Comparison of ENCODE assay signal across 10 cellular contexts in genomic region chr6:31792741-31793140, GRCh38. TPM values are rescaled to one million over a fixed set of nuclear protein-coding genes. Genes with fewer than 3 reads are reported as not detected.
DNase-seq lines count a peak whose midpoint lies in the region; ATAC-seq, FAIRE-seq and TF ChIP-seq lines count a peak whose summit lies in the region.
"Had no signal": no experiment of that assay in that cellular context is flagged by ENCODE, and none has a peak within 500 bp of the region (broad histone marks: within the 10 kb centered on the region; RNA-seq: fewer than 3 reads in every experiment).

No MANE protein-coding gene starts in this region.

- H3K27ac ChIP-seq in K562 (ENCODE audit: extremely low read depth, low read depth, low read length): peak overlapping the region; percentile 28; the same call in 2 of the 3 replicates
- H3K27ac ChIP-seq: pancreas had no signal

- H3K36me3 ChIP-seq in K562 (ENCODE audit: control insufficient read depth, insufficient read depth, low read length): peaks cover 70% of the 10 kb centered on the region
- H3K36me3 ChIP-seq: pancreas had no signal

- peak overlapping the region; percentile 9 to 54 (median 19) for H3K27ac Mint-ChIP-seq in IgD-negative memory B cell
- peak overlapping the region; percentile 22 for H3K27ac Mint-ChIP-seq in memory B cell

- TF ChIP-seq EP300 in K562 (IDR thresholded peaks at IDR 0.05; ENCODE audit: low read length): no peak

- H2AFZ ChIP-seq in K562 (ENCODE audit: low read depth, low read length): no peak overlapping the region

- no peak for FAIRE-seq in K562 (lab: Jason Lieb, UNC)
- FAIRE-seq: pancreas had no signal

- BruUV-seq in K562 (replicated peaks; lab: Mats Ljungman, UMichigan): no TSS peak

- peaks cover 17 to 44% of the 10 kb centered on the region in 2 experiments for H3K4me1 ChIP-seq in K562 (replicated peaks in 1 of 2; ENCODE audit: control insufficient read depth in 2 of 2, insufficient read depth in 2 of 2, low read length in 2 of 2)

- peak overlapping the region in 1 of 2 experiments; percentile 80; a peak in 2 of 4 replicates for H3K9ac ChIP-seq in K562 (ENCODE audit: insufficient read depth in 1 of 2, low read depth in 2 of 2, low read length in 2 of 2)

- ATAC-seq in K562 (no peak), memory B cell (ENCODE audit: low read depth) (no peak), HG03097 (IDR thresholded peaks at IDR 0.05; ENCODE audit: low FRiP score, unreplicated experiment) (no peak), GM21423 (IDR thresholded peaks at IDR 0.05; ENCODE audit: unreplicated experiment) (no peak)
- ATAC-seq: pancreas had no signal

- H3K27me3 ChIP-seq in K562 (ENCODE audit: control insufficient read depth in 2 of 2, insufficient read depth in 2 of 2, low read length in 2 of 2): no peaks in the 10 kb centered on the region
- H3K27me3 ChIP-seq: pancreas had no signal

- peaks cover 31 to 38% (median 35%) of the 10 kb centered on the region in 3 donors for H3K4me1 Mint-ChIP-seq in IgD-negative memory B cell
- peaks cover 31% of the 10 kb centered on the region for H3K4me1 Mint-ChIP-seq in memory B cell

- TF ChIP-seq POLR2A in K562 (conservative IDR thresholded peaks at IDR 0.05): no peak; the same call in 1 of the 2 replicates

- no peaks in the 10 kb centered on the region for H3K9me1 ChIP-seq in K562 (ENCODE audit: control insufficient read depth, insufficient read depth, low read length)

- H3K4me2 ChIP-seq in K562 (ENCODE audit: insufficient read depth, low read length): no peak overlapping the region

- DNase-seq in COLO668 (lab: John Stamatoyannopoulos, UW; ENCODE audit: unreplicated experiment): peak; percentile 5
- peak; percentile 38 to 60 (median 47) for DNase-seq in K562 (ENCODE audit: extremely low read depth in 1 of 4, low spot score in 3 of 4)
- no peak for DNase-seq in memory B cell (ENCODE audit: low spot score in 2 of 2)
- DNase-seq in germinal center (ENCODE audit: low spot score): no peak
- DNase-seq in NCI-H82 treated with DMSO at 0.1 percent for 48 hours (lab: John Stamatoyannopoulos, UW; ENCODE audit: unreplicated experiment): no peak
- DNase-seq: NCI-H69 had no signal

- H3K79me2 ChIP-seq in K562 (ENCODE audit: control insufficient read depth, insufficient read depth, low read length): peaks cover 59% of the 10 kb centered on the region

- H3K36me3 Mint-ChIP-seq in IgD-negative memory B cell: peaks cover 6% of the 10 kb centered on the region
- peaks cover 12% of the 10 kb centered on the region for H3K36me3 Mint-ChIP-seq in memory B cell

- H3K4me3 ChIP-seq in K562: no peak overlapping the region
- H3K4me3 ChIP-seq: pancreas had no signal

- no peak for TF ChIP-seq CTCF in K562 (IDR thresholded peaks at IDR 0.05 in 2 of 3, conservative IDR thresholded peaks at IDR 0.05 in 1 of 3; ENCODE audit: insufficient read depth in 2 of 3, low read depth in 1 of 3, low read length in 3 of 3)

- no peaks in the 10 kb centered on the region for H3K9me3 ChIP-seq in K562 (replicated peaks; ENCODE audit: control insufficient read depth, insufficient read depth, low read depth, low read length)
- H3K9me3 ChIP-seq: pancreas had no signal

- no peak for TF ChIP-seq RAD21 in K562 (CRISPR knock-in tag; conservative IDR thresholded peaks at IDR 0.05 in 1 of 2, IDR thresholded peaks at IDR 0.05 in 1 of 2)

- intact Hi-C loops in K562 (cut with micrococcal nuclease): no loop called here

- H4K20me1 ChIP-seq in K562 (replicated peaks; ENCODE audit: control insufficient read depth, insufficient read depth, low read length): 0 out of 2 replicates have a peak, but pooled peaks cover 3% of the 10 kb centered on the region

- POLR2A ChIA-PET in K562 (lab: Yijun Ruan, JAX): interaction anchor here (0.7 to 4.8 kb wide), 5 partner anchors 13 to 126 kb away, joined by 3 to 47 read pairs (median 4); partner anchors contain the start of genes LSM2 and VWA7

- CTCF ChIA-PET in K562 (lab: Yijun Ruan, JAX; ENCODE audit: low intra/inter-chr PET ratio): no interaction called here

- H3K27me3 Mint-ChIP-seq in IgD-negative memory B cell (peaks cover 2% of the 10 kb centered on the region), memory B cell (no peaks in the 10 kb centered on the region)

- in situ Hi-C loops in K562 (cut with MboI): no loop called here

- H3K4me3 Mint-ChIP-seq in IgD-negative memory B cell: peak overlapping the region in 2 of 4 donors; percentile 65 to 76
- H3K4me3 Mint-ChIP-seq in memory B cell: no peak overlapping the region

- 86% methylated on average over 13 of the region's 13 CpGs for WGBS in K562 (ENCODE audit: insufficient coverage, low coverage, missing lambda C conversion rate)

- H3K9me3 Mint-ChIP-seq in IgD-negative memory B cell: no peaks in the 10 kb centered on the region
- H3K9me3 Mint-ChIP-seq in memory B cell: no peaks in the 10 kb centered on the region

RNA-seq across cellular contexts. Expression of gene VARS1, which starts 2.8 kb away (rescaled TPM):
- 83.0 TPM for polyA plus RNA-seq in IgD-negative memory B cell
- 246 and 727 TPM in 2 replicates for total RNA-seq in K562 (2011; cell fraction: chromatin; rRNA removed; ENCODE audit: low replicate concordance)
- total RNA-seq in K562 (2011; cell fraction: nucleolus; rRNA removed): 447 and 517 TPM in 2 replicates
- total RNA-seq in K562 (2011; cell fraction: nucleoplasm; rRNA removed): 263 and 281 TPM in 2 replicates
- 155 and 210 TPM in 2 replicates for total RNA-seq in K562 (2014; rRNA removed)
- 187 and 202 TPM in 2 replicates for total RNA-seq in K562 (2014; rRNA removed; fragmentation: Illumina TruSeq; extraction: Trizol)
- 128 and 130 TPM in 2 replicates for total RNA-seq in K562 (2015; rRNA removed; fragmentation: Illumina TruSeq; extraction: Trizol)
- 484 and 488 TPM in 2 replicates for total RNA-seq in K562 (2021)
- 37.9 and 95.1 TPM in 2 replicates for polyA plus RNA-seq in K562 (2011; rRNA removed)
- polyA plus RNA-seq in K562 (2011; cell fraction: cytosol; rRNA removed): 43.0 and 64.6 TPM in 2 replicates
- polyA plus RNA-seq in K562 (2011; cell fraction: nucleus; rRNA removed): 313 and 459 TPM in 2 replicates
- 232 and 255 TPM in 2 replicates for polyA plus RNA-seq in K562 (2012)
- 282 and 332 TPM in 2 replicates for polyA plus RNA-seq in K562 (2014; fragmentation: Illumina TruSeq; extraction: Trizol)
- 10 to 100 TPM in 1 of 2 experiments, 1 to 10 TPM in 1; 2.9 to 10.4 TPM for polyA plus RNA-seq in K562 (2014; fragmentation: Nextera tagmentation; extraction: Ambion mirVana)
- 128 and 129 TPM in 2 replicates for polyA plus RNA-seq in K562 (2014; rRNA removed)
- polyA minus RNA-seq in K562 (2011; rRNA and poly(A)+ RNA removed): 80.3 and 127 TPM in 2 replicates
- polyA minus RNA-seq in K562 (2011; cell fraction: cytosol; rRNA and poly(A)+ RNA removed): 209 and 273 TPM in 2 replicates
- polyA minus RNA-seq in K562 (2011; cell fraction: nucleus; rRNA and poly(A)+ RNA removed): 119 and 142 TPM in 2 replicates

RNA-seq across cellular contexts. Expression of gene LSM2, which starts 14.0 kb away (rescaled TPM):
- 100 TPM for polyA plus RNA-seq in IgD-negative memory B cell
- 30.0 and 54.3 TPM in 2 replicates for total RNA-seq in K562 (2011; cell fraction: chromatin; rRNA removed; ENCODE audit: low replicate concordance)
- 63.9 and 68.4 TPM in 2 replicates for total RNA-seq in K562 (2011; cell fraction: nucleolus; rRNA removed)
- total RNA-seq in K562 (2011; cell fraction: nucleoplasm; rRNA removed): 72.4 and 107 TPM in 2 replicates
- total RNA-seq in K562 (2014; rRNA removed): 163 and 271 TPM in 2 replicates
- total RNA-seq in K562 (2014; rRNA removed; fragmentation: Illumina TruSeq; extraction: Trizol): 244 and 250 TPM in 2 replicates
- total RNA-seq in K562 (2015; rRNA removed; fragmentation: Illumina TruSeq; extraction: Trizol): 195 and 196 TPM in 2 replicates
- total RNA-seq in K562 (2021): 223 and 232 TPM in 2 replicates
- polyA plus RNA-seq in K562 (2011; rRNA removed): 154 and 184 TPM in 2 replicates
- 318 and 368 TPM in 2 replicates for polyA plus RNA-seq in K562 (2011; cell fraction: cytosol; rRNA removed)
- 114 and 133 TPM in 2 replicates for polyA plus RNA-seq in K562 (2011; cell fraction: nucleus; rRNA removed)
- polyA plus RNA-seq in K562 (2012): 208 and 220 TPM in 2 replicates
- 223 and 256 TPM in 2 replicates for polyA plus RNA-seq in K562 (2014; fragmentation: Illumina TruSeq; extraction: Trizol)
- polyA plus RNA-seq in K562 (2014; fragmentation: Nextera tagmentation; extraction: Ambion mirVana): 100 to 1,000 TPM; 405 to 407 TPM
- 159 and 218 TPM in 2 replicates for polyA plus RNA-seq in K562 (2014; rRNA removed)
- polyA minus RNA-seq in K562 (2011; rRNA and poly(A)+ RNA removed): 135 and 188 TPM in 2 replicates
- 127 and 129 TPM in 2 replicates for polyA minus RNA-seq in K562 (2011; cell fraction: cytosol; rRNA and poly(A)+ RNA removed)
- polyA minus RNA-seq in K562 (2011; cell fraction: nucleus; rRNA and poly(A)+ RNA removed): 13.7 and 23.7 TPM in 2 replicates

RNA-seq across cellular contexts. Expression of gene VWA7, which starts 15.6 kb away (rescaled TPM):
- polyA plus RNA-seq in IgD-negative memory B cell (2.6 TPM), K562 (2011; rRNA removed) (1.0 and 1.7 TPM in 2 replicates), K562 (2014; fragmentation: Illumina TruSeq; extraction: Trizol) (1.1 and 1.3 TPM in 2 replicates), K562 (2014; fragmentation: Nextera tagmentation; extraction: Ambion mirVana) (under 1 TPM; 0.18 to 0.32 TPM), K562 (2014; rRNA removed) (2.4 and 3.0 TPM in 2 replicates)
- total RNA-seq in K562 (2011; cell fraction: chromatin; rRNA removed; ENCODE audit: low replicate concordance): 12.4 and 19.7 TPM in 2 replicates
- total RNA-seq in K562 (2011; cell fraction: nucleolus; rRNA removed): 11.3 and 16.5 TPM in 2 replicates
- 10.5 and 14.0 TPM in 2 replicates for total RNA-seq in K562 (2011; cell fraction: nucleoplasm; rRNA removed)
- total RNA-seq in K562 (2014; rRNA removed) (0.65 and 0.68 TPM in 2 replicates), K562 (2014; rRNA removed; fragmentation: Illumina TruSeq; extraction: Trizol) (0.70 and 0.95 TPM in 2 replicates), K562 (2015; rRNA removed; fragmentation: Illumina TruSeq; extraction: Trizol) (0.36 and 0.49 TPM in 2 replicates), K562 (2021) (1.8 and 2.9 TPM in 2 replicates)
- polyA plus RNA-seq in K562 (2011; cell fraction: cytosol; rRNA removed): 0.83 and 2.5 TPM in 2 replicates
- 6.5 and 17.2 TPM in 2 replicates for polyA plus RNA-seq in K562 (2011; cell fraction: nucleus; rRNA removed)
- 2.2 and 4.0 TPM in 2 replicates for polyA plus RNA-seq in K562 (2012)
- 0.33 and 1.4 TPM in 2 replicates for polyA minus RNA-seq in K562 (2011; rRNA and poly(A)+ RNA removed)
- 0.55 and 2.2 TPM in 2 replicates for polyA minus RNA-seq in K562 (2011; cell fraction: cytosol; rRNA and poly(A)+ RNA removed)
- polyA minus RNA-seq in K562 (2011; cell fraction: nucleus; rRNA and poly(A)+ RNA removed): 3.7 and 4.3 TPM in 2 replicates

RNA-seq across cellular contexts. Expression of gene HSPA1L, which starts 22.3 kb away (rescaled TPM):
- 1.2 TPM for polyA plus RNA-seq in IgD-negative memory B cell
- 0.97 and 1.8 TPM in 2 replicates for total RNA-seq in K562 (2011; cell fraction: chromatin; rRNA removed; ENCODE audit: low replicate concordance)
- 0.67 and 0.79 TPM in 2 replicates for total RNA-seq in K562 (2011; cell fraction: nucleolus; rRNA removed)
- total RNA-seq in K562 (2011; cell fraction: nucleoplasm; rRNA removed): 0.88 and 0.92 TPM in 2 replicates
- total RNA-seq in K562 (2014; rRNA removed): 0.82 and 1.0 TPM in 2 replicates
- 0.70 and 1.3 TPM in 2 replicates for total RNA-seq in K562 (2014; rRNA removed; fragmentation: Illumina TruSeq; extraction: Trizol)
- total RNA-seq in K562 (2015; rRNA removed; fragmentation: Illumina TruSeq; extraction: Trizol): 1.1 and 1.3 TPM in 2 replicates
- total RNA-seq in K562 (2021): 1.0 and 1.1 TPM in 2 replicates
- polyA plus RNA-seq in K562 (2011; rRNA removed): 2.0 and 2.2 TPM in 2 replicates
- 1.5 and 2.2 TPM in 2 replicates for polyA plus RNA-seq in K562 (2011; cell fraction: cytosol; rRNA removed)
- polyA plus RNA-seq in K562 (2011; cell fraction: nucleus; rRNA removed): 1.2 and 1.5 TPM in 2 replicates
- polyA plus RNA-seq in K562 (2012): 2.3 and 3.1 TPM in 2 replicates
- polyA plus RNA-seq in K562 (2014; fragmentation: Illumina TruSeq; extraction: Trizol): 1.5 and 2.1 TPM in 2 replicates
- under 1 TPM; 0.14 to 0.34 TPM for polyA plus RNA-seq in K562 (2014; fragmentation: Nextera tagmentation; extraction: Ambion mirVana)
- polyA plus RNA-seq in K562 (2014; rRNA removed): 1.3 and 1.7 TPM in 2 replicates
- polyA minus RNA-seq in K562 (2011; rRNA and poly(A)+ RNA removed): 2.5 and 3.0 TPM in 2 replicates
- 1.2 and 1.4 TPM in 2 replicates for polyA minus RNA-seq in K562 (2011; cell fraction: cytosol; rRNA and poly(A)+ RNA removed)
- polyA minus RNA-seq in K562 (2011; cell fraction: nucleus; rRNA and poly(A)+ RNA removed): 0.13 and 0.78 TPM in 2 replicates

RNA-seq across cellular contexts. Expression of gene HSPA1A, which starts 22.6 kb away (rescaled TPM):
- polyA plus RNA-seq in IgD-negative memory B cell (49.5 TPM), K562 (2011; rRNA removed) (101 and 215 TPM in 2 replicates), K562 (2014; fragmentation: Illumina TruSeq; extraction: Trizol) (107 and 158 TPM in 2 replicates), K562 (2014; fragmentation: Nextera tagmentation; extraction: Ambion mirVana) (1 to 10 TPM; 2.2 to 4.1 TPM), K562 (2014; rRNA removed) (158 and 192 TPM in 2 replicates)
- 90.0 and 172 TPM in 2 replicates for total RNA-seq in K562 (2011; cell fraction: chromatin; rRNA removed; ENCODE audit: low replicate concordance)
- total RNA-seq in K562 (2011; cell fraction: nucleolus; rRNA removed): 284 and 343 TPM in 2 replicates
- total RNA-seq in K562 (2011; cell fraction: nucleoplasm; rRNA removed): 203 and 274 TPM in 2 replicates
- total RNA-seq in K562 (2014; rRNA removed) (230 and 366 TPM in 2 replicates), K562 (2014; rRNA removed; fragmentation: Illumina TruSeq; extraction: Trizol) (37.8 and 69.6 TPM in 2 replicates), K562 (2015; rRNA removed; fragmentation: Illumina TruSeq; extraction: Trizol) (273 TPM in 2 replicates), K562 (2021) (265 and 360 TPM in 2 replicates)
- 154 and 272 TPM in 2 replicates for polyA plus RNA-seq in K562 (2011; cell fraction: cytosol; rRNA removed)
- polyA plus RNA-seq in K562 (2011; cell fraction: nucleus; rRNA removed): 168 and 272 TPM in 2 replicates
- 308 and 430 TPM in 2 replicates for polyA plus RNA-seq in K562 (2012)
- 86.6 and 87.6 TPM in 2 replicates for polyA minus RNA-seq in K562 (2011; rRNA and poly(A)+ RNA removed)
- polyA minus RNA-seq in K562 (2011; cell fraction: cytosol; rRNA and poly(A)+ RNA removed): 195 and 284 TPM in 2 replicates
- polyA minus RNA-seq in K562 (2011; cell fraction: nucleus; rRNA and poly(A)+ RNA removed): 57.8 and 195 TPM in 2 replicates

Comparison
In these comparisons a context has a peak if more than half of its experiments do, and no peak if none do; other contexts are left out.
1. DNase-seq: peak in COLO668 (single experiment) and K562 (4 of 4); none in memory B cell (0 of 2), germinal center (single experiment) and NCI-H82 treated with DMSO at 0.1 percent for 48 hours (single experiment).